ENCODE assay signal across 9 cellular contexts in the genomic region with DNA sequence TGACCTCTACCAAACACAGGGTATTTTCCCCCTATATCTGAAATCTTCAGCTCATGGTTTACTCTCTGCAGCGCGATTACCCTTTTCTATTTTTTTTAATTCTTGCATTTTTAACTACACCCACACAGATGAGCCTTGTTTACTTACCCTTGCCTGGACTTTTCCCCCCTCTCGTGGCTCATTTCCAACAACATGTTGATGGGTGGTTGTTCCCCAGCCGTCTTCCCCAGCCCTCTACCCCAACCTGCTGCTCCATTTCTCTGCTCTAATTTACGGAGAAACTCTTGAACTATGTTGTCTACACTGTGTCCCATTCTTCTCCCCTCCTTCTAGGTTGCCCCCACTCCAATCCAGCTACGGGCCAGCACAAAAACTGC. TPM values are rescaled to one million over a fixed set of nuclear protein-coding genes. Genes with fewer than 3 reads are reported as not detected.
DNase-seq lines count a peak whose midpoint lies in the region; ATAC-seq lines count a peak whose summit lies in the region.
"Had no signal": no experiment of that assay in that cellular context is flagged by ENCODE, and none has a peak within 500 bp of the region (broad histone marks: within the 10 kb centered on the region; RNA-seq: fewer than 3 reads in every experiment).

No MANE protein-coding gene starts in this region.

- H3K36me3 Mint-ChIP-seq in activated T-helper 17 cell treated with anti-CD3 and anti-CD28 coated beads, Interleukin-2, amount 50 U/mL, for 72 hours (ENCODE audit: low read depth) = peaks cover 51% of the 10 kb centered on the region
- H3K36me3 Mint-ChIP-seq in stimulated activated memory B cell treated with anti-CD40 and anti-IgM and Interleukin-4, amounts not matched to agents 10 μg/mL and 1 μg/mL and 100 μg/mL, for 72 hours = peaks cover 52% of the 10 kb centered on the region

- no peaks in the 10 kb centered on the region for H3K27me3 Mint-ChIP-seq in activated T-helper 17 cell treated with anti-CD3 and anti-CD28 coated beads, Interleukin-2, amount 50 U/mL, for 72 hours
- H3K27me3 Mint-ChIP-seq in stimulated activated memory B cell treated with anti-CD40 and anti-IgM and Interleukin-4, amounts not matched to agents 10 μg/mL and 1 μg/mL and 100 μg/mL, for 72 hours = no peaks in the 10 kb centered on the region

- DNase-seq in iPS-NIHi11 (ENCODE audit: low spot score) = peak; percentile 6
- DNase-seq in NK-92 treated with Interleukin-12 subunit alpha and Interleukin-12 subunit beta, amount 100 ng/mL, for 24 hours (lab: John Stamatoyannopoulos, UW) = no peak
- no peak for DNase-seq in stimulated activated CD4-positive, alpha-beta T cell treated with anti-CD3 and anti-CD28 coated beads, Interleukin-4, amount 100 ng/mL, for 24 hours
- no peak for DNase-seq in NCI-H1048 (lab: John Stamatoyannopoulos, UW)

- ATAC-seq in GM21737 (IDR thresholded peaks at IDR 0.05; ENCODE audit: unreplicated experiment) = peak; percentile 19
- ATAC-seq in activated T-helper 17 cell treated with anti-CD3 and anti-CD28 coated beads, Interleukin-2, amount 50 U/mL, for 72 hours (replicated peaks) = peak; percentile 1
- peak; percentile 3 for ATAC-seq in stimulated activated memory B cell treated with anti-CD40 and anti-IgM and Interleukin-4, amounts not matched to agents 10 μg/mL and 1 μg/mL and 100 μg/mL, for 72 hours
- no peak for ATAC-seq in activated CD4-positive, CD25-positive, alpha-beta regulatory T cell treated with anti-CD3 and anti-CD28 coated beads, Interleukin-2, amount 50 U/mL, for 24 hours

- no peak overlapping the region for H3K4me3 Mint-ChIP-seq in activated T-helper 17 cell treated with anti-CD3 and anti-CD28 coated beads, Interleukin-2, amount 50 U/mL, for 72 hours
- H3K4me3 Mint-ChIP-seq in stimulated activated memory B cell treated with anti-CD40 and anti-IgM and Interleukin-4, amounts not matched to agents 10 μg/mL and 1 μg/mL and 100 μg/mL, for 72 hours = no peak overlapping the region
- H3K4me3 Mint-ChIP-seq: neural crest cell had no signal

- peaks cover 7% of the 10 kb centered on the region for H3K4me1 Mint-ChIP-seq in activated T-helper 17 cell treated with anti-CD3 and anti-CD28 coated beads, Interleukin-2, amount 50 U/mL, for 72 hours
- H3K4me1 Mint-ChIP-seq in stimulated activated memory B cell treated with anti-CD40 and anti-IgM and Interleukin-4, amounts not matched to agents 10 μg/mL and 1 μg/mL and 100 μg/mL, for 72 hours = no peaks in the 10 kb centered on the region
- H3K4me1 Mint-ChIP-seq: neural crest cell had no signal

- H3K9me3 Mint-ChIP-seq in activated T-helper 17 cell treated with anti-CD3 and anti-CD28 coated beads, Interleukin-2, amount 50 U/mL, for 72 hours = peaks cover 19% of the 10 kb centered on the region
- H3K9me3 Mint-ChIP-seq in stimulated activated memory B cell treated with anti-CD40 and anti-IgM and Interleukin-4, amounts not matched to agents 10 μg/mL and 1 μg/mL and 100 μg/mL, for 72 hours = peaks cover 15% of the 10 kb centered on the region

- H3K27ac Mint-ChIP-seq in activated T-helper 17 cell treated with anti-CD3 and anti-CD28 coated beads, Interleukin-2, amount 50 U/mL, for 72 hours = no peak overlapping the region
- H3K27ac Mint-ChIP-seq in stimulated activated memory B cell treated with anti-CD40 and anti-IgM and Interleukin-4, amounts not matched to agents 10 μg/mL and 1 μg/mL and 100 μg/mL, for 72 hours = no peak overlapping the region

RNA-seq across cellular contexts. Expression of a gene that starts 0.7 kb away (rescaled TPM):
- 10 to 100 TPM in 1 of 2 donors, 1 to 10 TPM in 1; 5.6 to 11.8 TPM for total RNA-seq in activated T-helper 17 cell treated with anti-CD3 and anti-CD28 coated beads, Interleukin-2, amount 50 U/mL, for 72 hours

RNA-seq across cellular contexts. Expression of a gene that starts 13.2 kb away (rescaled TPM):
- 10 to 100 TPM in 1 of 2 donors, 1 to 10 TPM in 1; 5.0 to 14.9 TPM for total RNA-seq in activated T-helper 17 cell treated with anti-CD3 and anti-CD28 coated beads, Interleukin-2, amount 50 U/mL, for 72 hours

Comparison
In these comparisons a context has a peak if more than half of its experiments do, and no peak if none do; other contexts are left out.
1. ATAC-seq: peak in GM21737 (single experiment), activated T-helper 17 cell treated with anti-CD3 and anti-CD28 coated beads, Interleukin-2, amount 50 U/mL, for 72 hours (single experiment) and stimulated activated memory B cell treated with anti-CD40 and anti-IgM and Interleukin-4, amounts not matched to agents 10 μg/mL and 1 μg/mL and 100 μg/mL, for 72 hours (single experiment); none in activated CD4-positive, CD25-positive, alpha-beta regulatory T cell treated with anti-CD3 and anti-CD28 coated beads, Interleukin-2, amount 50 U/mL, for 24 hours (0 of 2).